19 cellular contexts compared by ENCODE assay signal in the genomic region with DNA sequence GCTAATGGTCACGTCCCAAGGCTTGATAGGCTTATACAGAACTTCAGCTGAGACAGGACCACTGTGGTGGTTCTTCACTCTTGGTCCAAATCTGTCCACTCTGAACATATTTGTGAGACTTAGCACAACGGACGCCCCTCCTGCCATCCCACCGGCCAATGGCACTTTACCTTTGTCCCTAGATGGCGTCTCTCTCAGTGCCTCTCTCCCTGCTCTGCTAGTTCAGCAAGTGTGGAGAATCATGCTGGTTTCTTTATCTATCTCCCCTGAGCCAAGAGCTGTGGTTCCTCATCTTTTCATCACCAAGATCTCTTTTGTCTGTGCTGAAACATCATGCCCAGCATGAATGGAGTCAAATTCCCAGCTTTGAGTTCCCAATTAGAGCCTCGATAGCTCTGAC.
"Had no signal": no experiment of that assay in that cellular context is flagged by ENCODE, and none has a peak within 500 bp of the region (broad histone marks: within the 10 kb centered on the region; RNA-seq: fewer than 3 reads in every experiment).

No MANE protein-coding gene starts in this region.

- H3K4me3 Mint-ChIP-seq: activated CD8-positive, alpha-beta T cell treated with anti-CD3 and anti-CD28 coated beads, Interleukin-2, amount 10 ng/mL, durations not matched to agents 7 days and 5 days; activated naive CD4-positive, alpha-beta T cell treated with anti-CD3 and anti-CD28 coated beads, Interleukin-2, amount 10 ng/mL, durations not matched to agents 7 days and 5 days; activated T-cell treated with anti-CD3 and anti-CD28 coated beads, Interleukin-2, amount 50 U/mL, for 4 hours; naive B cell; stimulated activated naive CD8-positive, alpha-beta T cell treated with anti-CD3 and anti-CD28 coated beads, Interleukin-15, Interleukin-2, amounts not matched to agents 100 ng/mL and 50 ng/mL, for 24 hours; T-helper 2 cell treated with Interferon-gamma antibody and Interleukin-4, amounts not matched to agents 5 μg/mL and 100 μg/mL, for 36 hours had no signal

- DNase-seq: activated CD4-positive, alpha-beta T cell treated with anti-CD3 and anti-CD28 coated beads for 1 hour; activated CD4-positive, alpha-beta T cell treated with anti-CD3 and anti-CD28 coated beads, Interleukin-2, amount 50 U/mL, for 1 hour; activated CD8-positive, alpha-beta T cell treated with anti-CD3 and anti-CD28 coated beads, Interleukin-2, amount 10 ng/mL, durations not matched to agents 7 days and 5 days; activated T-cell treated with anti-CD3 and anti-CD28 coated beads, Interleukin-2, amount 50 U/mL, for 4 hours; amygdala; heart left ventricle; kidney; lower lobe of right lung; mesendoderm; naive B cell; occipital lobe; small intestine; stimulated activated CD4-positive, alpha-beta T cell treated with anti-CD3 and anti-CD28 coated beads, Interleukin-2, amount 100 ng/mL, for 48 hours; tibial artery; WERI-Rb-1 had no signal

- H3K36me3 Mint-ChIP-seq: activated naive CD4-positive, alpha-beta T cell treated with anti-CD3 and anti-CD28 coated beads, Interleukin-2, amount 10 ng/mL, durations not matched to agents 7 days and 5 days; naive B cell had no signal

- H3K27me3 ChIP-seq: tibial artery had no signal

- H3K27ac ChIP-seq: heart left ventricle, lower lobe of right lung, tibial artery, WERI-Rb-1 had no signal

- ATAC-seq: heart left ventricle, lower lobe of right lung, sciatic nerve had no signal

- H3K9me3 Mint-ChIP-seq: activated naive CD4-positive, alpha-beta T cell treated with anti-CD3 and anti-CD28 coated beads, Interleukin-2, amount 10 ng/mL, durations not matched to agents 7 days and 5 days; activated T-cell treated with anti-CD3 and anti-CD28 coated beads, Interleukin-2, amount 50 U/mL, for 4 hours; naive B cell; stimulated activated naive CD8-positive, alpha-beta T cell treated with anti-CD3 and anti-CD28 coated beads, Interleukin-15, Interleukin-2, amounts not matched to agents 100 ng/mL and 50 ng/mL, for 24 hours; T-helper 2 cell treated with Interferon-gamma antibody and Interleukin-4, amounts not matched to agents 5 μg/mL and 100 μg/mL, for 36 hours had no signal

- H3K9me3 ChIP-seq: heart left ventricle, lower lobe of right lung, tibial artery had no signal

- H3K4me1 ChIP-seq: heart left ventricle, lower lobe of right lung, tibial artery had no signal

- H3K27ac Mint-ChIP-seq: activated CD8-positive, alpha-beta T cell treated with anti-CD3 and anti-CD28 coated beads, Interleukin-2, amount 10 ng/mL, durations not matched to agents 7 days and 5 days; activated naive CD4-positive, alpha-beta T cell treated with anti-CD3 and anti-CD28 coated beads, Interleukin-2, amount 10 ng/mL, durations not matched to agents 7 days and 5 days; naive B cell; stimulated activated naive CD8-positive, alpha-beta T cell treated with anti-CD3 and anti-CD28 coated beads, Interleukin-15, Interleukin-2, amounts not matched to agents 100 ng/mL and 50 ng/mL, for 24 hours had no signal

- H3K4me1 Mint-ChIP-seq: naive B cell had no signal

- H3K36me3 ChIP-seq: heart left ventricle, lower lobe of right lung, tibial artery, WERI-Rb-1 had no signal

- H3K4me3 ChIP-seq: heart left ventricle, lower lobe of right lung, tibial artery had no signal
